9 cellular contexts compared by ENCODE assay signal in genomic region chr17:30363715-30364202, GRCh38. TPM values are rescaled to one million over a fixed set of nuclear protein-coding genes. Genes with fewer than 3 reads are reported as not detected.
DNase-seq lines count a peak whose midpoint lies in the region; ATAC-seq and TF ChIP-seq lines count a peak whose summit lies in the region.
"Had no signal": no experiment of that assay in that cellular context is flagged by ENCODE, and none has a peak within 500 bp of the region (broad histone marks: within the 10 kb centered on the region; RNA-seq: fewer than 3 reads in every experiment).

No MANE protein-coding gene starts in this region.

- H3K4me3 ChIP-seq in DOHH2 (ENCODE audit: low read length) (no peak overlapping the region), KMS-11 (IDR thresholded peaks at IDR 0.05; ENCODE audit: insufficient read depth, low read depth, low read length) (no peak overlapping the region)

- H3K79me2 ChIP-seq in DOHH2 (ENCODE audit: control insufficient read depth, low read length) (no peaks in the 10 kb centered on the region), KMS-11 (ENCODE audit: insufficient read depth, low read depth) (no peaks in the 10 kb centered on the region)

- peak; percentile 37 to 65 for DNase-seq in activated CD8-positive, alpha-beta memory T cell treated with anti-CD3 and anti-CD28 coated beads for 1 hour (ENCODE audit: extremely low read depth in 1 of 2, low read depth in 1 of 2)
- DNase-seq in left cardiac atrium: no peak
- peak; percentile 53 to 81 for DNase-seq in stimulated activated CD8-positive, alpha-beta memory T cell treated with anti-CD3 and anti-CD28 coated beads, Interleukin-4, amount 100 ng/mL, for 4 hours (ENCODE audit: low read depth in 2 of 2, low spot score in 1 of 2)
- DNase-seq in amygdala (lab: John Stamatoyannopoulos, UW): no peak
- DNase-seq in NCI-H82 (lab: John Stamatoyannopoulos, UW): no peak

- peak; percentile 83 for ATAC-seq in GM21723 (IDR thresholded peaks at IDR 0.05; ENCODE audit: unreplicated experiment)
- ATAC-seq in left cardiac atrium: peak; percentile 68 to 76

- H4K20me1 ChIP-seq in DOHH2 (ENCODE audit: control insufficient read depth, insufficient read depth, low read depth, low read length) (no peaks in the 10 kb centered on the region), KMS-11 (ENCODE audit: insufficient read depth) (no peaks in the 10 kb centered on the region)

- H3K27ac ChIP-seq in DOHH2 (ENCODE audit: low read depth, low read length): no peak overlapping the region
- no peak overlapping the region for H3K27ac ChIP-seq in KMS-11

- H3F3A ChIP-seq in DOHH2 (ENCODE audit: control insufficient read depth, insufficient read depth): no peaks in the 10 kb centered on the region

- H3K4me2 ChIP-seq in DOHH2 (ENCODE audit: low read length) (peak overlapping the region; percentile 39), KMS-11 (no peak overlapping the region)

- intact Hi-C loops in left cardiac atrium (cut with DNase I): no loop called here

- H2AFZ ChIP-seq in KMS-11 (ENCODE audit: low read depth): 0 out of 2 replicates have a peak overlapping the region, but pooled peaks have one; percentile 15

- no peak overlapping the region for H3K9ac ChIP-seq in KMS-11

- H3K4me1 ChIP-seq in DOHH2 (ENCODE audit: control insufficient read depth, low read length) (peaks cover 11% of the 10 kb centered on the region), KMS-11 (ENCODE audit: low read depth, poor library complexity, severe bottlenecking) (peaks cover 10% of the 10 kb centered on the region)

- no peaks in the 10 kb centered on the region for H3K36me3 ChIP-seq in DOHH2 (ENCODE audit: control insufficient read depth, low read length)
- no peaks in the 10 kb centered on the region for H3K36me3 ChIP-seq in KMS-11 (ENCODE audit: insufficient read depth)

- TF ChIP-seq CTCF in DOHH2 (IDR thresholded peaks at IDR 0.05; ENCODE audit: low read depth, low read length, poor library complexity, severe bottlenecking) (no peak), KMS-11 (conservative IDR thresholded peaks at IDR 0.05; ENCODE audit: low read depth, low read length) (no peak)

- H3K9me2 ChIP-seq in DOHH2 (replicated peaks; ENCODE audit: control insufficient read depth, low read length): no peaks in the 10 kb centered on the region

- peaks cover 6% of the 10 kb centered on the region; the same call in 1 of the 2 replicates for H3K9me3 ChIP-seq in DOHH2 (ENCODE audit: control insufficient read depth, insufficient read depth, low read length)

- peaks cover 7% of the 10 kb centered on the region; the same call in 1 of the 2 replicates for H3K27me3 ChIP-seq in DOHH2 (ENCODE audit: control insufficient read depth, low read length)
- no peaks in the 10 kb centered on the region for H3K27me3 ChIP-seq in KMS-11 (ENCODE audit: insufficient read depth, low read depth)

RNA-seq across cellular contexts. Expression of gene CPD, which starts 15.0 kb away (rescaled TPM):
- total RNA-seq in left cardiac atrium: 10 to 100 TPM; 25.2 to 37.8 TPM

RNA-seq across cellular contexts. Expression of gene TMIGD1, which starts 29.9 kb away (rescaled TPM):
- not detected for total RNA-seq in left cardiac atrium
- total RNA-seq: lung microvascular endothelial cell had no signal

Comparison
In these comparisons a context has a peak if more than half of its experiments do, and no peak if none do; other contexts are left out.
1. DNase-seq: peak in activated CD8-positive, alpha-beta memory T cell treated with anti-CD3 and anti-CD28 coated beads for 1 hour (2 of 2) and stimulated activated CD8-positive, alpha-beta memory T cell treated with anti-CD3 and anti-CD28 coated beads, Interleukin-4, amount 100 ng/mL, for 4 hours (2 of 2); none in left cardiac atrium (single experiment), amygdala (0 of 56) and NCI-H82 (single experiment).